In genomic region chr22:33639588-33640254, GRCh38 we compare ENCODE assay signal across 14 cellular contexts.
DNase-seq lines count a peak whose midpoint lies in the region; ATAC-seq and TF ChIP-seq lines count a peak whose summit lies in the region.
"Had no signal": no experiment of that assay in that cellular context is flagged by ENCODE, and none has a peak within 500 bp of the region (broad histone marks: within the 10 kb centered on the region; RNA-seq: fewer than 3 reads in every experiment).

No MANE protein-coding gene starts in this region.

- peak; percentile 58 to 72 for ATAC-seq in left cardiac atrium
- no peak for ATAC-seq in GM18858 (IDR thresholded peaks at IDR 0.05; ENCODE audit: unreplicated experiment)
- ATAC-seq: HepG2 had no signal

- H3K4me1 Mint-ChIP-seq in mesothelial cell of epicardium, result peaks cover 3% of the 10 kb centered on the region
- H3K4me1 Mint-ChIP-seq: CD4-positive, CD25-positive, alpha-beta regulatory T cell had no signal

- H3K27me3 Mint-ChIP-seq in mesothelial cell of epicardium (ENCODE audit: low read depth), result no peaks in the 10 kb centered on the region

- TF ChIP-seq CTCF in mesothelial cell of epicardium (IDR thresholded peaks at IDR 0.05; ENCODE audit: unreplicated experiment), result no peak

- H3K36me3 Mint-ChIP-seq in mesothelial cell of epicardium, result peaks cover 19% of the 10 kb centered on the region
- H3K36me3 Mint-ChIP-seq: CD4-positive, CD25-positive, alpha-beta regulatory T cell had no signal

- H3K9me3 Mint-ChIP-seq in mesothelial cell of epicardium, result peaks cover 47% of the 10 kb centered on the region

- intact Hi-C loops in head of caudate nucleus (cut with DNase I) (no loop called here), left cardiac atrium (cut with DNase I) (no loop called here)

- H3K4me3 Mint-ChIP-seq in mesothelial cell of epicardium, result no peak overlapping the region
- H3K4me3 Mint-ChIP-seq: CD4-positive, CD25-positive, alpha-beta regulatory T cell had no signal

- DNase-seq in Ammon's horn (ENCODE audit: low spot score) (peak; percentile 33), head of caudate nucleus (peak; percentile 26 to 88 (median 62)), left cardiac atrium (no peak), mesothelial cell of epicardium (ENCODE audit: low spot score in 2 of 2, unreplicated experiment in 2 of 2) (no peak), DMS153 treated with DMSO at 0.1 percent for 48 hours (lab: John Stamatoyannopoulos, UW; ENCODE audit: unreplicated experiment) (no peak), DMS114 treated with DMSO at 0.1 percent for 48 hours (lab: John Stamatoyannopoulos, UW; ENCODE audit: unreplicated experiment) (no peak)
- DNase-seq: 8988T; AML-193; CD4-positive, CD25-positive, alpha-beta regulatory T cell; DMS 273 treated with DMSO at 0.1 percent for 48 hours; EL; HCEC 1CT had no signal

- H3K27ac Mint-ChIP-seq in mesothelial cell of epicardium, result peak overlapping the region; percentile 1
- H3K27ac Mint-ChIP-seq: CD4-positive, CD25-positive, alpha-beta regulatory T cell had no signal

Comparison
In these comparisons a context has a peak if more than half of its experiments do, and no peak if none do; other contexts are left out.
1. DNase-seq: peak in Ammon's horn (single experiment) and head of caudate nucleus (42 of 42); none in left cardiac atrium (single experiment), mesothelial cell of epicardium (0 of 2), DMS153 treated with DMSO at 0.1 percent for 48 hours (single experiment) and DMS114 treated with DMSO at 0.1 percent for 48 hours (single experiment).